ENCODE assay signal across 8 cellular contexts in genomic region chr16:56611281-56611833, GRCh38. TPM values are rescaled to one million over a fixed set of nuclear protein-coding genes. Genes with fewer than 3 reads are reported as not detected.
A peak's percentile ranks its signal among the peaks of the same experiment; 100 is the strongest.
DNase-seq lines count a peak whose midpoint lies in the region; ATAC-seq and TF ChIP-seq lines count a peak whose summit lies in the region.

No MANE protein-coding gene starts in this region.

- H3K27ac ChIP-seq in dorsolateral prefrontal cortex, result peak overlapping the region in 57 of 59 donors; percentile 27 to 99 (median 94)

- no peaks in the 10 kb centered on the region for H3K9me3 Mint-ChIP-seq in stimulated activated naive CD8-positive, alpha-beta T cell treated with anti-CD3 and anti-CD28 coated beads, Interleukin-15, Interleukin-2, amounts not matched to agents 100 ng/mL and 50 ng/mL, for 24 hours
- H3K9me3 Mint-ChIP-seq in naive B cell, result no peaks in the 10 kb centered on the region

- no peak for DNase-seq in stimulated activated naive CD8-positive, alpha-beta T cell treated with anti-CD3 and anti-CD28 coated beads, Interleukin-15, Interleukin-2, amounts not matched to agents 100 U/mL and 50 U/mL, for 24 hours
- DNase-seq in dorsolateral prefrontal cortex, result no peak
- no peak for DNase-seq in naive B cell
- no peak for DNase-seq in mucosa of gallbladder (ENCODE audit: low spot score)
- DNase-seq in NCI-H1105 treated with DMSO at 0.1 percent for 48 hours (lab: John Stamatoyannopoulos, UW), result no peak
- DNase-seq in NOMO-1 treated with dmso at 0.1 percent for 144 hours (lab: John Stamatoyannopoulos, UW; ENCODE audit: unreplicated experiment), result no peak
- no peak for DNase-seq in epidermal melanocyte (ENCODE audit: insufficient read length, low spot score)

- peak overlapping the region in 1 of 59 donors; percentile 6 for H3K4me3 ChIP-seq in dorsolateral prefrontal cortex

- ATAC-seq in stimulated activated naive CD8-positive, alpha-beta T cell treated with anti-CD3 and anti-CD28 coated beads, Interleukin-15, Interleukin-2, amounts not matched to agents 100 U/mL and 50 U/mL, for 24 hours, result no peak
- ATAC-seq in naive B cell (ENCODE audit: low read depth in 2 of 2), result no peak

- H3K4me3 Mint-ChIP-seq in stimulated activated naive CD8-positive, alpha-beta T cell treated with anti-CD3 and anti-CD28 coated beads, Interleukin-15, Interleukin-2, amounts not matched to agents 100 ng/mL and 50 ng/mL, for 24 hours, result peak overlapping the region; percentile 100
- peak overlapping the region in 7 of 8 donors; percentile 34 to 92 (median 50) for H3K4me3 Mint-ChIP-seq in naive B cell

- TF ChIP-seq CTCF in dorsolateral prefrontal cortex (IDR thresholded peaks at IDR 0.05 in 54 of 56, conservative IDR thresholded peaks at IDR 0.05 in 2 of 56; ENCODE audit: low read depth in 1 of 56, partially characterized antibody in 56 of 56), result no peak

- peaks cover 2% of the 10 kb centered on the region for H3K27me3 Mint-ChIP-seq in stimulated activated naive CD8-positive, alpha-beta T cell treated with anti-CD3 and anti-CD28 coated beads, Interleukin-15, Interleukin-2, amounts not matched to agents 100 ng/mL and 50 ng/mL, for 24 hours
- H3K27me3 Mint-ChIP-seq in naive B cell, result peaks cover 0 to 5% (median under 1%) of the 10 kb centered on the region in 3 donors

- H3K27me3 ChIP-seq in dorsolateral prefrontal cortex, result no peaks in the 10 kb centered on the region

- intact Hi-C loops in dorsolateral prefrontal cortex (cut with DNase I), result no loop called here

- H3K27ac Mint-ChIP-seq in stimulated activated naive CD8-positive, alpha-beta T cell treated with anti-CD3 and anti-CD28 coated beads, Interleukin-15, Interleukin-2, amounts not matched to agents 100 ng/mL and 50 ng/mL, for 24 hours, result peak overlapping the region; percentile 98
- H3K27ac Mint-ChIP-seq in naive B cell, result peak overlapping the region in 4 of 6 donors; percentile 54 to 87 (median 76)

- peaks cover 86% of the 10 kb centered on the region for H3K4me1 Mint-ChIP-seq in stimulated activated naive CD8-positive, alpha-beta T cell treated with anti-CD3 and anti-CD28 coated beads, Interleukin-15, Interleukin-2, amounts not matched to agents 100 ng/mL and 50 ng/mL, for 24 hours (ENCODE audit: low read depth)
- peaks cover 33 to 46% (median 43%) of the 10 kb centered on the region in 3 donors for H3K4me1 Mint-ChIP-seq in naive B cell

- H3K36me3 Mint-ChIP-seq in stimulated activated naive CD8-positive, alpha-beta T cell treated with anti-CD3 and anti-CD28 coated beads, Interleukin-15, Interleukin-2, amounts not matched to agents 100 ng/mL and 50 ng/mL, for 24 hours (ENCODE audit: low read depth), result peaks cover 9% of the 10 kb centered on the region
- no peaks in the 10 kb centered on the region for H3K36me3 Mint-ChIP-seq in naive B cell

RNA-seq across cellular contexts. Expression of gene MT2A, which starts 3.0 kb away (rescaled TPM):
- 1,000 to 10,000 TPM in 1 of 120 experiments, 100 to 1,000 TPM in 119; 138 to 1,007 (median 334) TPM for total RNA-seq in dorsolateral prefrontal cortex
- polyA plus RNA-seq in naive B cell (ENCODE audit: low read depth in 6 of 6), result 10 to 100 TPM in 5 of 6 donors, 1 to 10 TPM in 1; 8.6 to 18.6 (median 11.2) TPM
- 157 TPM for total RNA-seq in mucosa of gallbladder

RNA-seq across cellular contexts. Expression of gene MT1E, which starts 14.2 kb away (rescaled TPM):
- total RNA-seq in dorsolateral prefrontal cortex, result 100 to 1,000 TPM; 100 to 796 (median 251) TPM
- polyA plus RNA-seq in naive B cell (ENCODE audit: low read depth in 6 of 6), result not detected
- 137 TPM for total RNA-seq in mucosa of gallbladder

RNA-seq across cellular contexts. Expression of gene MT1M, which starts 21.1 kb away (rescaled TPM):
- 100 to 1,000 TPM in 20 of 120 experiments, 10 to 100 TPM in 100; 16.9 to 238 (median 60.1) TPM for total RNA-seq in dorsolateral prefrontal cortex
- polyA plus RNA-seq in naive B cell (ENCODE audit: low read depth in 6 of 6), result not detected
- 4.6 TPM for total RNA-seq in mucosa of gallbladder

RNA-seq across cellular contexts. Expression of gene MT3, which starts 22.0 kb away (rescaled TPM):
- total RNA-seq in dorsolateral prefrontal cortex, result 1,000 to 10,000 TPM in 91 of 120 experiments, 100 to 1,000 TPM in 29; 739 to 2,436 (median 1,144) TPM
- polyA plus RNA-seq in naive B cell (ENCODE audit: low read depth in 6 of 6), result not detected
- 1.4 TPM for total RNA-seq in mucosa of gallbladder

RNA-seq across cellular contexts. Expression of gene MT1A, which starts 27.1 kb away (rescaled TPM):
- 10 to 100 TPM in 28 of 120 experiments, 1 to 10 TPM in 79, under 1 TPM in 1, not detected in 12; 0.93 to 64.6 (median 6.1) TPM for total RNA-seq in dorsolateral prefrontal cortex
- polyA plus RNA-seq in naive B cell (ENCODE audit: low read depth in 6 of 6), result not detected
- total RNA-seq in mucosa of gallbladder, result 1.9 TPM
